32 cellular contexts compared by ENCODE assay signal in genomic region chr5:124664287-124664686, GRCh38.
"Had no signal": no experiment of that assay in that cellular context is flagged by ENCODE, and none has a peak within 500 bp of the region (broad histone marks: within the 10 kb centered on the region; RNA-seq: fewer than 3 reads in every experiment).

No MANE protein-coding gene starts in this region.

- DNase-seq: activated CD4-positive, alpha-beta memory T cell treated with anti-CD3 and anti-CD28 coated beads, Interleukin-2, amount 10 ng/mL, durations not matched to agents 7 days and 5 days; activated CD4-positive, alpha-beta T cell treated with anti-CD3 and anti-CD28 coated beads, Interleukin-2, amount 10 ng/mL, durations not matched to agents 7 days and 5 days; activated CD8-positive, alpha-beta memory T cell treated with anti-CD3 and anti-CD28 coated beads, Interleukin-2, amount 50 U/mL, for 48 hours; activated gamma-delta T cell; activated naive CD4-positive, alpha-beta T cell treated with anti-CD3 and anti-CD28 coated beads, Interleukin-2, amount 10 ng/mL, durations not matched to agents 7 days and 5 days; activated naive CD8-positive, alpha-beta T cell treated with anti-CD3 and anti-CD28 coated beads, Interleukin-2, amount 10 ng/mL, durations not matched to agents 7 days and 5 days; activated T-cell treated with anti-CD3 and anti-CD28 coated beads, Interleukin-2, amount 50 U/mL, for 24 hours; brain microvascular endothelial cell; caudate nucleus; cortex of kidney; effector memory CD8-positive, alpha-beta T cell; head of caudate nucleus; hypothalamus; immature natural killer cell; kidney; left colon; midbrain; naive thymus-derived CD4-positive, alpha-beta T cell; right cardiac atrium; stimulated activated CD4-positive, alpha-beta T cell treated with anti-CD3 and anti-CD28 coated beads, Interleukin-15, amount 100 ng/mL, for 24 hours; stimulated activated CD4-positive, alpha-beta T cell treated with anti-CD3 and anti-CD28 coated beads, Interleukin-2, amount 100 ng/mL, for 24 hours; stimulated activated naive B cell treated with anti-CD40 and anti-IgM and Interleukin-4, amounts not matched to agents 10 μg/mL and 1 μg/mL and 100 μg/mL, for 72 hours; stomach; thyroid gland; upper lobe of left lung; WERI-Rb-1 had no signal

- H3K4me3 ChIP-seq: ascending aorta, gastroesophageal sphincter, stomach, thyroid gland, upper lobe of left lung, vagina had no signal

- H3K36me3 Mint-ChIP-seq: activated naive CD4-positive, alpha-beta T cell treated with anti-CD3 and anti-CD28 coated beads, Interleukin-2, amount 10 ng/mL, durations not matched to agents 7 days and 5 days; activated naive CD8-positive, alpha-beta T cell treated with anti-CD3 and anti-CD28 coated beads, Interleukin-2, amount 10 ng/mL, durations not matched to agents 7 days and 5 days; immature natural killer cell; naive thymus-derived CD4-positive, alpha-beta T cell; stimulated activated naive B cell treated with anti-CD40 and anti-IgM and Interleukin-4, amounts not matched to agents 10 μg/mL and 1 μg/mL and 100 μg/mL, for 72 hours had no signal

- ATAC-seq: activated CD4-positive, CD25-positive, alpha-beta regulatory T cell treated with anti-CD3 and anti-CD28 coated beads, Interleukin-2, amount 50 U/mL, for 24 hours; effector memory CD8-positive, alpha-beta T cell; gastroesophageal sphincter; left colon; naive thymus-derived CD4-positive, alpha-beta T cell; right cardiac atrium; stimulated activated naive B cell treated with anti-CD40 and anti-IgM and Interleukin-4, amounts not matched to agents 10 μg/mL and 1 μg/mL and 100 μg/mL, for 72 hours had no signal

- H3K27ac ChIP-seq: ascending aorta, brain microvascular endothelial cell, gastroesophageal sphincter, upper lobe of left lung, vagina, WERI-Rb-1 had no signal

- H3K27ac Mint-ChIP-seq: activated CD4-positive, alpha-beta memory T cell treated with anti-CD3 and anti-CD28 coated beads, Interleukin-2, amount 10 ng/mL, durations not matched to agents 7 days and 5 days; activated CD4-positive, alpha-beta T cell treated with anti-CD3 and anti-CD28 coated beads, Interleukin-2, amount 10 ng/mL, durations not matched to agents 7 days and 5 days; activated naive CD4-positive, alpha-beta T cell treated with anti-CD3 and anti-CD28 coated beads, Interleukin-2, amount 10 ng/mL, durations not matched to agents 7 days and 5 days; activated naive CD8-positive, alpha-beta T cell treated with anti-CD3 and anti-CD28 coated beads, Interleukin-2, amount 10 ng/mL, durations not matched to agents 7 days and 5 days; activated T-cell treated with anti-CD3 and anti-CD28 coated beads, Interleukin-2, amount 50 U/mL, for 24 hours; effector memory CD8-positive, alpha-beta T cell; immature natural killer cell; naive thymus-derived CD4-positive, alpha-beta T cell; stimulated activated naive B cell treated with anti-CD40 and anti-IgM and Interleukin-4, amounts not matched to agents 10 μg/mL and 1 μg/mL and 100 μg/mL, for 72 hours had no signal

- H3K27me3 Mint-ChIP-seq: activated CD4-positive, alpha-beta memory T cell treated with anti-CD3 and anti-CD28 coated beads, Interleukin-2, amount 10 ng/mL, durations not matched to agents 7 days and 5 days; effector memory CD8-positive, alpha-beta T cell had no signal

- H3K4me3 Mint-ChIP-seq: activated CD4-positive, alpha-beta memory T cell treated with anti-CD3 and anti-CD28 coated beads, Interleukin-2, amount 10 ng/mL, durations not matched to agents 7 days and 5 days; activated CD4-positive, alpha-beta T cell treated with anti-CD3 and anti-CD28 coated beads, Interleukin-2, amount 10 ng/mL, durations not matched to agents 7 days and 5 days; activated naive CD4-positive, alpha-beta T cell treated with anti-CD3 and anti-CD28 coated beads, Interleukin-2, amount 10 ng/mL, durations not matched to agents 7 days and 5 days; activated naive CD8-positive, alpha-beta T cell treated with anti-CD3 and anti-CD28 coated beads, Interleukin-2, amount 10 ng/mL, durations not matched to agents 7 days and 5 days; activated T-cell treated with anti-CD3 and anti-CD28 coated beads, Interleukin-2, amount 50 U/mL, for 24 hours; effector memory CD8-positive, alpha-beta T cell; immature natural killer cell; naive thymus-derived CD4-positive, alpha-beta T cell; stimulated activated naive B cell treated with anti-CD40 and anti-IgM and Interleukin-4, amounts not matched to agents 10 μg/mL and 1 μg/mL and 100 μg/mL, for 72 hours had no signal

- H3K27me3 ChIP-seq: ascending aorta, brain microvascular endothelial cell, gastroesophageal sphincter, stomach, thyroid gland, upper lobe of left lung, vagina had no signal

- H3K36me3 ChIP-seq: ascending aorta, brain microvascular endothelial cell, gastroesophageal sphincter, stomach, thyroid gland, upper lobe of left lung, vagina, WERI-Rb-1 had no signal

- H3K9me3 Mint-ChIP-seq: activated CD4-positive, alpha-beta memory T cell treated with anti-CD3 and anti-CD28 coated beads, Interleukin-2, amount 10 ng/mL, durations not matched to agents 7 days and 5 days; activated CD4-positive, alpha-beta T cell treated with anti-CD3 and anti-CD28 coated beads, Interleukin-2, amount 10 ng/mL, durations not matched to agents 7 days and 5 days; activated naive CD4-positive, alpha-beta T cell treated with anti-CD3 and anti-CD28 coated beads, Interleukin-2, amount 10 ng/mL, durations not matched to agents 7 days and 5 days; activated naive CD8-positive, alpha-beta T cell treated with anti-CD3 and anti-CD28 coated beads, Interleukin-2, amount 10 ng/mL, durations not matched to agents 7 days and 5 days; activated T-cell treated with anti-CD3 and anti-CD28 coated beads, Interleukin-2, amount 50 U/mL, for 24 hours; effector memory CD8-positive, alpha-beta T cell; immature natural killer cell; stimulated activated naive B cell treated with anti-CD40 and anti-IgM and Interleukin-4, amounts not matched to agents 10 μg/mL and 1 μg/mL and 100 μg/mL, for 72 hours had no signal

- FAIRE-seq: endothelial cell of umbilical vein, kidney, TTC549 had no signal

- H3K9me3 ChIP-seq: ascending aorta, gastroesophageal sphincter, stomach, thyroid gland, upper lobe of left lung, vagina had no signal

- H3K4me1 Mint-ChIP-seq: activated CD4-positive, alpha-beta memory T cell treated with anti-CD3 and anti-CD28 coated beads, Interleukin-2, amount 10 ng/mL, durations not matched to agents 7 days and 5 days; activated CD4-positive, alpha-beta T cell treated with anti-CD3 and anti-CD28 coated beads, Interleukin-2, amount 10 ng/mL, durations not matched to agents 7 days and 5 days; activated naive CD4-positive, alpha-beta T cell treated with anti-CD3 and anti-CD28 coated beads, Interleukin-2, amount 10 ng/mL, durations not matched to agents 7 days and 5 days; activated naive CD8-positive, alpha-beta T cell treated with anti-CD3 and anti-CD28 coated beads, Interleukin-2, amount 10 ng/mL, durations not matched to agents 7 days and 5 days had no signal
